Comparison of ENCODE assay signal across 27 cellular contexts in the genomic region with DNA sequence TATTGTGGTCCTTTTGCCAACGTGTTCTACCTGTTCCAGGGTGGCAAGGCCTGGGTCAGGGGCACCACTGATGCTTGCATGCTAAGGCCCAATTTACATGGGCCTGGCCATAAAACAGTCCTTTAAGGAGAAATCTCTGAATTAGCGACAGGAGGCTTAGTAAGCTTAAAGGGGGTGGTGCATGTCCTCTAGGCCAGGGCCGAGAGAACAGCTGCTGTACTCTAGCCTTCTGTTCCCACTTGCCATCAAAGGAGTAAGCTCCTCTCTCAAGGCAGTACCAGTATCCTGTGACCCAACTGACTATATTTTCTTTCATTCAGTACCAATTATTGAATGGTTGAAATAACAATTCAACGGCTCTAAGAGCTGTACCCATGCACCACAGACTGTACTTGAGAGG.
"Had no signal": no experiment of that assay in that cellular context is flagged by ENCODE, and none has a peak within 500 bp of the region (broad histone marks: within the 10 kb centered on the region; RNA-seq: fewer than 3 reads in every experiment).

No MANE protein-coding gene starts in this region.

- H3K27ac Mint-ChIP-seq: activated CD4-positive, alpha-beta memory T cell treated with anti-CD3 and anti-CD28 coated beads, Interleukin-2, amount 10 ng/mL, durations not matched to agents 7 days and 5 days; activated CD4-positive, alpha-beta T cell treated with anti-CD3 and anti-CD28 coated beads, Interleukin-2, amount 10 ng/mL, durations not matched to agents 7 days and 5 days; activated naive CD4-positive, alpha-beta T cell treated with anti-CD3 and anti-CD28 coated beads, Interleukin-2, amount 10 ng/mL, durations not matched to agents 7 days and 5 days; activated naive CD8-positive, alpha-beta T cell treated with anti-CD3 and anti-CD28 coated beads, Interleukin-2, amount 10 ng/mL, durations not matched to agents 7 days and 5 days; activated T-cell treated with anti-CD3 and anti-CD28 coated beads, Interleukin-2, amount 50 U/mL, for 24 hours; activated T-cell treated with anti-CD3 and anti-CD28 coated beads, Interleukin-2, amount 50 U/mL, for 72 hours; brain; WTC11 had no signal

- H3K27ac ChIP-seq: ascending aorta, breast epithelium, cardiac muscle cell, colonic mucosa had no signal

- H3K4me1 Mint-ChIP-seq: activated CD4-positive, alpha-beta memory T cell treated with anti-CD3 and anti-CD28 coated beads, Interleukin-2, amount 10 ng/mL, durations not matched to agents 7 days and 5 days; activated CD4-positive, alpha-beta T cell treated with anti-CD3 and anti-CD28 coated beads, Interleukin-2, amount 10 ng/mL, durations not matched to agents 7 days and 5 days; activated naive CD4-positive, alpha-beta T cell treated with anti-CD3 and anti-CD28 coated beads, Interleukin-2, amount 10 ng/mL, durations not matched to agents 7 days and 5 days; activated naive CD8-positive, alpha-beta T cell treated with anti-CD3 and anti-CD28 coated beads, Interleukin-2, amount 10 ng/mL, durations not matched to agents 7 days and 5 days had no signal

- H3K36me3 Mint-ChIP-seq: activated naive CD4-positive, alpha-beta T cell treated with anti-CD3 and anti-CD28 coated beads, Interleukin-2, amount 10 ng/mL, durations not matched to agents 7 days and 5 days; activated naive CD4-positive, alpha-beta T cell treated with anti-CD3 and anti-CD28 coated beads, Interleukin-2, amount 50 U/mL, for 72 hours; activated naive CD8-positive, alpha-beta T cell treated with anti-CD3 and anti-CD28 coated beads, Interleukin-2, amount 10 ng/mL, durations not matched to agents 7 days and 5 days; brain; WTC11 had no signal

- H3K9me3 ChIP-seq: ascending aorta, breast epithelium, colonic mucosa had no signal

- DNase-seq: activated CD4-positive, alpha-beta memory T cell treated with anti-CD3 and anti-CD28 coated beads, Interleukin-2, amount 10 ng/mL, durations not matched to agents 7 days and 5 days; activated CD4-positive, alpha-beta T cell treated with anti-CD3 and anti-CD28 coated beads for 1 hour; activated CD4-positive, alpha-beta T cell treated with anti-CD3 and anti-CD28 coated beads for 4 hours; activated CD4-positive, alpha-beta T cell treated with anti-CD3 and anti-CD28 coated beads, Interleukin-2, amount 10 ng/mL, durations not matched to agents 7 days and 5 days; activated CD4-positive, alpha-beta T cell treated with anti-CD3 and anti-CD28 coated beads, Interleukin-2, amount 50 U/mL, for 4 hours; activated CD8-positive, alpha-beta memory T cell treated with anti-CD3 and anti-CD28 coated beads, Interleukin-2, amount 50 U/mL, for 48 hours; activated gamma-delta T cell; activated naive CD4-positive, alpha-beta T cell; activated naive CD4-positive, alpha-beta T cell treated with anti-CD3 and anti-CD28 coated beads, Interleukin-2, amount 10 ng/mL, durations not matched to agents 7 days and 5 days; activated naive CD8-positive, alpha-beta T cell treated with anti-CD3 and anti-CD28 coated beads, Interleukin-2, amount 10 ng/mL, durations not matched to agents 7 days and 5 days; activated T-cell treated with anti-CD3 and anti-CD28 coated beads for 4 hours; activated T-cell treated with anti-CD3 and anti-CD28 coated beads, Interleukin-2, amount 50 U/mL, for 24 hours; activated T-cell treated with anti-CD3 and anti-CD28 coated beads, Interleukin-2, amount 50 U/mL, for 72 hours; central memory CD4-positive, alpha-beta T cell; cerebellar nuclear complex; colonic mucosa; effector CD8-positive, alpha-beta T cell; foreskin fibroblast; head of caudate nucleus; T-helper 2 cell had no signal

- H3K4me3 ChIP-seq: ascending aorta, breast epithelium, cardiac muscle cell, colonic mucosa had no signal

- H3K9me3 Mint-ChIP-seq: activated CD4-positive, alpha-beta memory T cell treated with anti-CD3 and anti-CD28 coated beads, Interleukin-2, amount 10 ng/mL, durations not matched to agents 7 days and 5 days; activated CD4-positive, alpha-beta T cell treated with anti-CD3 and anti-CD28 coated beads, Interleukin-2, amount 10 ng/mL, durations not matched to agents 7 days and 5 days; activated naive CD4-positive, alpha-beta T cell treated with anti-CD3 and anti-CD28 coated beads, Interleukin-2, amount 10 ng/mL, durations not matched to agents 7 days and 5 days; activated naive CD4-positive, alpha-beta T cell treated with anti-CD3 and anti-CD28 coated beads, Interleukin-2, amount 50 U/mL, for 72 hours; activated naive CD8-positive, alpha-beta T cell treated with anti-CD3 and anti-CD28 coated beads, Interleukin-2, amount 10 ng/mL, durations not matched to agents 7 days and 5 days; activated T-cell treated with anti-CD3 and anti-CD28 coated beads, Interleukin-2, amount 50 U/mL, for 24 hours; activated T-cell treated with anti-CD3 and anti-CD28 coated beads, Interleukin-2, amount 50 U/mL, for 72 hours; WTC11 had no signal

- H3K27me3 ChIP-seq: ascending aorta, breast epithelium, cardiac muscle cell, colonic mucosa had no signal

- H3K36me3 ChIP-seq: ascending aorta, breast epithelium, cardiac muscle cell, colonic mucosa had no signal

- H3K4me3 Mint-ChIP-seq: activated CD4-positive, alpha-beta memory T cell treated with anti-CD3 and anti-CD28 coated beads, Interleukin-2, amount 10 ng/mL, durations not matched to agents 7 days and 5 days; activated CD4-positive, alpha-beta T cell treated with anti-CD3 and anti-CD28 coated beads, Interleukin-2, amount 10 ng/mL, durations not matched to agents 7 days and 5 days; activated naive CD4-positive, alpha-beta T cell treated with anti-CD3 and anti-CD28 coated beads, Interleukin-2, amount 10 ng/mL, durations not matched to agents 7 days and 5 days; activated naive CD8-positive, alpha-beta T cell treated with anti-CD3 and anti-CD28 coated beads, Interleukin-2, amount 10 ng/mL, durations not matched to agents 7 days and 5 days; activated T-cell treated with anti-CD3 and anti-CD28 coated beads, Interleukin-2, amount 50 U/mL, for 24 hours; activated T-cell treated with anti-CD3 and anti-CD28 coated beads, Interleukin-2, amount 50 U/mL, for 72 hours; brain; WTC11 had no signal

- H3K27me3 Mint-ChIP-seq: activated CD4-positive, alpha-beta memory T cell treated with anti-CD3 and anti-CD28 coated beads, Interleukin-2, amount 10 ng/mL, durations not matched to agents 7 days and 5 days; activated CD4-positive, alpha-beta T cell treated with anti-CD3 and anti-CD28 coated beads, Interleukin-2, amount 10 ng/mL, durations not matched to agents 7 days and 5 days; activated naive CD4-positive, alpha-beta T cell treated with anti-CD3 and anti-CD28 coated beads, Interleukin-2, amount 10 ng/mL, durations not matched to agents 7 days and 5 days; activated T-cell treated with anti-CD3 and anti-CD28 coated beads, Interleukin-2, amount 50 U/mL, for 24 hours; brain had no signal

- H3K4me1 ChIP-seq: ascending aorta, breast epithelium, colonic mucosa had no signal

- FAIRE-seq: frontal cortex had no signal
